1 cellular context compared by ENCODE assay signal in genomic region chr12:32603858-32604257, GRCh38.
TF ChIP-seq lines count a peak whose summit lies in the region.

No MANE protein-coding gene starts in this region.

TF ChIP-seq in GM12878, 131 proteins besides CTCF, POLR2A, EP300 and RAD21 (continued from another document and continues in another):
- TF ChIP-seq FOS (IDR thresholded peaks at IDR 0.05; ENCODE audit: borderline replicate concordance, extremely low read depth, insufficient read length) (no peak), BCLAF1 (IDR thresholded peaks at IDR 0.05) (no peak), HCFC1 (IDR thresholded peaks at IDR 0.05; ENCODE audit: low read length) (no peak), SUPT20H (IDR thresholded peaks at IDR 0.05; ENCODE audit: borderline replicate concordance, control insufficient read depth, low read depth, low read length) (no peak), NFXL1 (IDR thresholded peaks at IDR 0.05; ENCODE audit: borderline replicate concordance) (no peak), GATAD2B (conservative IDR thresholded peaks at IDR 0.05; ENCODE audit: low read depth) (no peak), ZNF24 (IDR thresholded peaks at IDR 0.05) (no peak), HDGF (IDR thresholded peaks at IDR 0.05) (no peak), ZNF207 (IDR thresholded peaks at IDR 0.05; ENCODE audit: borderline replicate concordance) (no peak), EED (IDR thresholded peaks at IDR 0.05; ENCODE audit: low read depth) (peak; percentile 95), CBFB (IDR thresholded peaks at IDR 0.05; ENCODE audit: low read depth) (peak; percentile 74; the same call in 1 of the 2 replicates), MLLT1 (IDR thresholded peaks at IDR 0.05) (no peak), ATF7 (IDR thresholded peaks at IDR 0.05; ENCODE audit: low read depth) (peak; percentile 84), RFX5 (IDR thresholded peaks at IDR 0.05; ENCODE audit: low read depth, low read length) (no peak), CEBPZ (IDR thresholded peaks at IDR 0.05; ENCODE audit: low read depth, low read length) (no peak), RCOR1 (conservative IDR thresholded peaks at IDR 0.05; ENCODE audit: low read depth, low read length) (no peak), NFYA (IDR thresholded peaks at IDR 0.05; ENCODE audit: borderline replicate concordance, low read depth, low read length) (no peak), YY1 (IDR thresholded peaks at IDR 0.05; ENCODE audit: low read depth, low read length) (peak; percentile 46; the same call in 1 of the 2 replicates), TAF1 (IDR thresholded peaks at IDR 0.05; ENCODE audit: borderline replicate concordance, low read depth, low read length) (no peak), IKZF2 (IDR thresholded peaks at IDR 0.05) (peak; percentile 82 to 86), JUND (IDR thresholded peaks at IDR 0.05; ENCODE audit: low read depth, low read length) (no peak), KLF5 (IDR thresholded peaks at IDR 0.05; ENCODE audit: partially characterized antibody) (no peak), RELA (IDR thresholded peaks at IDR 0.05; ENCODE audit: borderline replicate concordance, partially characterized antibody) (no peak), LARP7 (IDR thresholded peaks at IDR 0.05) (no peak), IRF4 (IDR thresholded peaks at IDR 0.05; ENCODE audit: low read depth, low read length) (peak; percentile 88), ZNF622 (IDR thresholded peaks at IDR 0.05) (no peak), ELK1 (IDR thresholded peaks at IDR 0.05; ENCODE audit: low read depth, low read length) (no peak), HDAC2 (IDR thresholded peaks at IDR 0.05) (no peak), CBX5 (IDR thresholded peaks at IDR 0.05; ENCODE audit: low read depth) (0 out of 2 replicates have a peak, but pooled peaks have one; percentile 47), KAT2A (conservative IDR thresholded peaks at IDR 0.05; ENCODE audit: control insufficient read depth, low read depth, low read length) (no peak), BACH1 (IDR thresholded peaks at IDR 0.05; ENCODE audit: borderline replicate concordance) (no peak), CHD4 (IDR thresholded peaks at IDR 0.05) (no peak), FOXK2 (IDR thresholded peaks at IDR 0.05) (no peak), SMC3 (IDR thresholded peaks at IDR 0.05; ENCODE audit: borderline replicate concordance, low read length) (no peak), ATF2 (IDR thresholded peaks at IDR 0.05; ENCODE audit: low read length) (peak; percentile 83), PAX5 (IDR thresholded peaks at IDR 0.05; ENCODE audit: borderline replicate concordance, low read depth, low read length) (peak; percentile 74; the same call in 1 of the 2 replicates), CUX1 (IDR thresholded peaks at IDR 0.05; ENCODE audit: insufficient replicate concordance, low read depth, low read length) (peak; percentile 71), POLR2AphosphoS5 (IDR thresholded peaks at IDR 0.05; ENCODE audit: low read length) (no peak), ZNF217 (IDR thresholded peaks at IDR 0.05) (0 out of 2 replicates have a peak, but pooled peaks have one; percentile 52)
- TF ChIP-seq, protein P1, sequence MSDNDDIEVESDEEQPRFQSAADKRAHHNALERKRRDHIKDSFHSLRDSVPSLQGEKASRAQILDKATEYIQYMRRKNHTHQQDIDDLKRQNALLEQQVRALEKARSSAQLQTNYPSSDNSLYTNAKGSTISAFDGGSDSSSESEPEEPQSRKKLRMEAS (IDR thresholded peaks at IDR 0.05; ENCODE audit: low read depth, low read length), result no peak
- TF ChIP-seq, protein P2, sequence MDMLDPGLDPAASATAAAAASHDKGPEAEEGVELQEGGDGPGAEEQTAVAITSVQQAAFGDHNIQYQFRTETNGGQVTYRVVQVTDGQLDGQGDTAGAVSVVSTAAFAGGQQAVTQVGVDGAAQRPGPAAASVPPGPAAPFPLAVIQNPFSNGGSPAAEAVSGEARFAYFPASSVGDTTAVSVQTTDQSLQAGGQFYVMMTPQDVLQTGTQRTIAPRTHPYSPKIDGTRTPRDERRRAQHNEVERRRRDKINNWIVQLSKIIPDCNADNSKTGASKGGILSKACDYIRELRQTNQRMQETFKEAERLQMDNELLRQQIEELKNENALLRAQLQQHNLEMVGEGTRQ (IDR thresholded peaks at IDR 0.05; ENCODE audit: borderline replicate concordance, low read depth, low read length), result no peak
- TF ChIP-seq, protein P3, sequence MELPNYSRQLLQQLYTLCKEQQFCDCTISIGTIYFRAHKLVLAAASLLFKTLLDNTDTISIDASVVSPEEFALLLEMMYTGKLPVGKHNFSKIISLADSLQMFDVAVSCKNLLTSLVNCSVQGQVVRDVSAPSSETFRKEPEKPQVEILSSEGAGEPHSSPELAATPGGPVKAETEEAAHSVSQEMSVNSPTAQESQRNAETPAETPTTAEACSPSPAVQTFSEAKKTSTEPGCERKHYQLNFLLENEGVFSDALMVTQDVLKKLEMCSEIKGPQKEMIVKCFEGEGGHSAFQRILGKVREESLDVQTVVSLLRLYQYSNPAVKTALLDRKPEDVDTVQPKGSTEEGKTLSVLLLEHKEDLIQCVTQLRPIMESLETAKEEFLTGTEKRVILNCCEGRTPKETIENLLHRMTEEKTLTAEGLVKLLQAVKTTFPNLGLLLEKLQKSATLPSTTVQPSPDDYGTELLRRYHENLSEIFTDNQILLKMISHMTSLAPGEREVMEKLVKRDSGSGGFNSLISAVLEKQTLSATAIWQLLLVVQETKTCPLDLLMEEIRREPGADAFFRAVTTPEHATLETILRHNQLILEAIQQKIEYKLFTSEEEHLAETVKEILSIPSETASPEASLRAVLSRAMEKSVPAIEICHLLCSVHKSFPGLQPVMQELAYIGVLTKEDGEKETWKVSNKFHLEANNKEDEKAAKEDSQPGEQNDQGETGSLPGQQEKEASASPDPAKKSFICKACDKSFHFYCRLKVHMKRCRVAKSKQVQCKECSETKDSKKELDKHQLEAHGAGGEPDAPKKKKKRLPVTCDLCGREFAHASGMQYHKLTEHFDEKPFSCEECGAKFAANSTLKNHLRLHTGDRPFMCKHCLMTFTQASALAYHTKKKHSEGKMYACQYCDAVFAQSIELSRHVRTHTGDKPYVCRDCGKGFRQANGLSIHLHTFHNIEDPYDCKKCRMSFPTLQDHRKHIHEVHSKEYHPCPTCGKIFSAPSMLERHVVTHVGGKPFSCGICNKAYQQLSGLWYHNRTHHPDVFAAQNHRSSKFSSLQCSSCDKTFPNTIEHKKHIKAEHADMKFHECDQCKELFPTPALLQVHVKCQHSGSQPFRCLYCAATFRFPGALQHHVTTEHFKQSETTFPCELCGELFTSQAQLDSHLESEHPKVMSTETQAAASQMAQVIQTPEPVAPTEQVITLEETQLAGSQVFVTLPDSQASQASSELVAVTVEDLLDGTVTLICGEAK (IDR thresholded peaks at IDR 0.05; ENCODE audit: borderline replicate concordance), result no peak
